ENCODE assay signal across 22 cellular contexts in genomic region chr5:16660982-16661381, GRCh38. TPM values are rescaled to one million over a fixed set of nuclear protein-coding genes. Genes with fewer than 3 reads are reported as not detected.
DNase-seq lines count a peak whose midpoint lies in the region; ATAC-seq, FAIRE-seq and TF ChIP-seq lines count a peak whose summit lies in the region.
"Had no signal": no experiment of that assay in that cellular context is flagged by ENCODE, and none has a peak within 500 bp of the region (broad histone marks: within the 10 kb centered on the region; RNA-seq: fewer than 3 reads in every experiment).

No MANE protein-coding gene starts in this region.

- no peak overlapping the region for H3K4me3 Mint-ChIP-seq in endothelial cell (ENCODE audit: unreplicated experiment)
- H3K4me3 Mint-ChIP-seq in Caco-2 (ENCODE audit: unreplicated experiment): no peak overlapping the region
- H3K4me3 Mint-ChIP-seq: B cell; CD4-positive, CD25-positive, alpha-beta regulatory T cell; CD8-positive, alpha-beta T cell had no signal

- CTCF ChIA-PET in Caco-2 (lab: Charles Lee): no interaction called here

- peaks cover under 1% of the 10 kb centered on the region for H3K27me3 Mint-ChIP-seq in endothelial cell (ENCODE audit: unreplicated experiment)
- no peaks in the 10 kb centered on the region for H3K27me3 Mint-ChIP-seq in Caco-2 (ENCODE audit: insufficient read depth, unreplicated experiment)
- H3K27me3 Mint-ChIP-seq: B cell had no signal

- ATAC-seq in RWPE2 (ENCODE audit: low read depth): peak; percentile 11; the same call in 1 of the 3 replicates
- no peak for ATAC-seq in pancreas
- ATAC-seq in GM19463 (IDR thresholded peaks at IDR 0.05; ENCODE audit: unreplicated experiment): no peak
- ATAC-seq: CD8-positive, alpha-beta T cell had no signal

- H3K9me3 Mint-ChIP-seq in endothelial cell (ENCODE audit: unreplicated experiment) (no peaks in the 10 kb centered on the region), Caco-2 (ENCODE audit: unreplicated experiment) (no peaks in the 10 kb centered on the region)
- H3K9me3 Mint-ChIP-seq: CD8-positive, alpha-beta T cell had no signal

- intact Hi-C loops in pancreas (cut with DNase I): no loop called here
- intact Hi-C loops in Caco-2 (cut with micrococcal nuclease; ENCODE audit: unreplicated experiment): loop anchor here (5.0 kb wide), 1 partner anchor 44 kb away; the partner anchor contains the start of gene RETREG1

- H3K27ac Mint-ChIP-seq in endothelial cell (ENCODE audit: unreplicated experiment) (peak overlapping the region; percentile 8), Caco-2 (ENCODE audit: unreplicated experiment) (no peak overlapping the region)
- H3K27ac Mint-ChIP-seq: B cell; CD4-positive, CD25-positive, alpha-beta regulatory T cell; CD8-positive, alpha-beta T cell had no signal

- H3K9me3 ChIP-seq in RWPE2 (ENCODE audit: severe bottlenecking): no peaks in the 10 kb centered on the region
- no peaks in the 10 kb centered on the region for H3K9me3 ChIP-seq in pancreas
- no peaks in the 10 kb centered on the region; the same call in 1 of the 2 replicates for H3K9me3 ChIP-seq in Caco-2

- FAIRE-seq in pancreas (lab: Jason Lieb, UNC): no peak
- FAIRE-seq: D721Med, GM12891, GM18507, H54 had no signal

- WGBS in pancreas, 2 donors: 74 to 82% methylated on average over 5 of the region's 5 CpGs

- no peaks in the 10 kb centered on the region for H3K27me3 ChIP-seq in H7 (ENCODE audit: control insufficient read depth, insufficient read depth, low read length)
- no peaks in the 10 kb centered on the region for H3K27me3 ChIP-seq in RWPE2 (ENCODE audit: insufficient read depth, poor library complexity, severe bottlenecking)
- no peaks in the 10 kb centered on the region for H3K27me3 ChIP-seq in pancreas
- H3K27me3 ChIP-seq in Caco-2 (replicated peaks; ENCODE audit: control insufficient read depth, insufficient read depth, low read length): no peaks in the 10 kb centered on the region
- H3K27me3 ChIP-seq: BLaER1 had no signal

- H3K4me3 ChIP-seq in H7 (ENCODE audit: insufficient read depth, low read depth, low read length) (no peak overlapping the region), RWPE2 (ENCODE audit: severe bottlenecking) (no peak overlapping the region), pancreas (no peak overlapping the region), Caco-2 (ENCODE audit: low read depth, low read length) (no peak overlapping the region)
- H3K4me3 ChIP-seq: BLaER1 had no signal

- H3K4me1 Mint-ChIP-seq in endothelial cell (ENCODE audit: unreplicated experiment) (peaks cover 2% of the 10 kb centered on the region), Caco-2 (ENCODE audit: low read depth, unreplicated experiment) (peaks cover 4% of the 10 kb centered on the region)
- H3K4me1 Mint-ChIP-seq: B cell had no signal

- H3K4me1 ChIP-seq in RWPE2 (ENCODE audit: insufficient read depth, poor library complexity, severe bottlenecking) (no peaks in the 10 kb centered on the region), pancreas (peaks cover 0 to 7% (median 7%) of the 10 kb centered on the region in 3 donors), Caco-2 (0 out of 2 replicates have a peak, but pooled peaks cover 3% of the 10 kb centered on the region)

- H3K27ac ChIP-seq in RWPE2 (ENCODE audit: poor library complexity, severe bottlenecking) (no peak overlapping the region), pancreas (no peak overlapping the region)
- H3K27ac ChIP-seq: BLaER1, C4-2B had no signal

- H3K36me3 Mint-ChIP-seq in endothelial cell (ENCODE audit: low read depth, unreplicated experiment): peaks cover 17% of the 10 kb centered on the region
- H3K36me3 Mint-ChIP-seq in Caco-2 (ENCODE audit: insufficient read depth, unreplicated experiment): peaks cover 57% of the 10 kb centered on the region
- H3K36me3 Mint-ChIP-seq: CD4-positive, CD25-positive, alpha-beta regulatory T cell; CD8-positive, alpha-beta T cell had no signal

- POLR2A ChIA-PET in Caco-2 (lab: Charles Lee): no interaction called here

- H3K36me3 ChIP-seq in H7 (replicated peaks; ENCODE audit: control insufficient read depth, insufficient read depth, low read length): peaks cover under 1% of the 10 kb centered on the region
- H3K36me3 ChIP-seq in RWPE2 (ENCODE audit: low read depth): peaks cover 13% of the 10 kb centered on the region
- H3K36me3 ChIP-seq in pancreas: no peaks in the 10 kb centered on the region
- H3K36me3 ChIP-seq in Caco-2 (ENCODE audit: control insufficient read depth, insufficient read depth, low read length): peaks cover under 1% of the 10 kb centered on the region
- H3K36me3 ChIP-seq: BLaER1 had no signal

- no peak for TF ChIP-seq CTCF in RWPE2 (IDR thresholded peaks at IDR 0.05; ENCODE audit: poor library complexity, severe bottlenecking)
- TF ChIP-seq CTCF in endothelial cell (IDR thresholded peaks at IDR 0.05; ENCODE audit: unreplicated experiment): no peak
- no peak for TF ChIP-seq CTCF in pancreas (IDR thresholded peaks at IDR 0.05)
- TF ChIP-seq CTCF in Caco-2 (IDR thresholded peaks at IDR 0.05; ENCODE audit: insufficient read depth in 1 of 2, low read depth in 1 of 2, low read length in 1 of 2, severe bottlenecking in 1 of 2, unreplicated experiment in 1 of 2): no peak

- peak; percentile 42 for DNase-seq in H7
- DNase-seq in RWPE2 (ENCODE audit: low spot score): no peak
- DNase-seq in endothelial cell (ENCODE audit: low spot score): no peak
- no peak for DNase-seq in effector CD4-positive, alpha-beta T cell
- no peak for DNase-seq in pancreas
- DNase-seq in Caco-2: no peak
- DNase-seq: CD4-positive, CD25-positive, alpha-beta regulatory T cell; CD8-positive, alpha-beta T cell; DMS53; DMS79 treated with DMSO at 0.1 percent for 48 hours; GF-D8; GOT3; HCEC 1CT had no signal

- no TSS peak for BruUV-seq in Caco-2 (replicated peaks; lab: Mats Ljungman, UMichigan)

RNA-seq across cellular contexts. Expression of gene RETREG1, which starts 44.2 kb away (rescaled TPM):
- total RNA-seq in H7 (2014; rRNA removed; shearing (Covaris generic)): 0.28 and 0.74 TPM in 2 replicates
- total RNA-seq in endothelial cell (ENCODE audit: unreplicated experiment) (15.8 TPM), pancreas (10 to 100 TPM; 11.2 to 22.6 (median 15.8) TPM), Caco-2 (2022) (14.1 and 15.1 TPM in 2 replicates)
- 1 to 10 TPM; 5.3 to 9.2 TPM for polyA plus RNA-seq in pancreas
- total RNA-seq: G401 had no signal
